8 cellular contexts compared by ENCODE assay signal in the genomic region with DNA sequence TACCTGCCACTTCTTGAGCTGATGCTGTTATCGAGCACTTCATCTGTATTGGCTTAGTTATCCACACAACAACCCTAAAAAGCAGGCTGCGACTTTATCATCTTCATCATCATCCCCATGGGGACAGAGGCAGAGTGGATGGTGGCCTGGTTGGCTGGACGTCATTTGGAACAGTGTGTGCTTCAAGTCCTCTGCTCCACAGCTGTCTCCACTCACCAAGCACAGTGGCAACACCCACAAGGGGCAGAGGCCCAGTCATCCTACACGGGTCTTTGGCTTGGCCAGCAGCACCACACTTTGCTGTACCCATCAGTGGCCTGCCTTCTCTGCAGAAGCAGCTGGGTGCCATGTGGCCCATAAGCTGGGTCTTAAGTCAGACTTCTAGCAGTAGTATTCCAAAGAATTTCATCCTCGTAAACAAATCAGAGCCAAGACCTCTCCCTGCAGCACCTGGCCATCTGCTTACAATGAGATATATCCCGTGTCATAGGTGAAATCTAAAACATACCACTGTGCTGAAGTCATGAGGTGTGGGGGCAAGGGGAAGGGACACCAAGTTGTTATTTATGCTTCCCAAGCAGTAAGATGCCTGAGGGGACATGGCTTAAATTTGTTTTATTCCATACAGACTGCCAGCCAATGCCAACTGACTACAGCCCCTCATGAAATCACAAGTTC. TPM values are rescaled to one million over a fixed set of nuclear protein-coding genes. Genes with fewer than 3 reads are reported as not detected.
DNase-seq lines count a peak whose midpoint lies in the region; ATAC-seq, FAIRE-seq and TF ChIP-seq lines count a peak whose summit lies in the region.

No MANE protein-coding gene starts in this region.

- peak overlapping the region; percentile 13 for H3K4me3 Mint-ChIP-seq in activated naive CD8-positive, alpha-beta T cell
- H3K4me3 Mint-ChIP-seq in stimulated activated effector memory CD8-positive, alpha-beta T cell treated with anti-CD3 and anti-CD28 coated beads, Interleukin-12 subunit alpha, Interleukin-12 subunit beta, amount 100 ng/mL, for 72 hours = no peak overlapping the region

- intact Hi-C loops in OCI-LY7 (cut with micrococcal nuclease; ENCODE audit: unreplicated experiment) = no loop called here

- peaks cover 0 to 7% of the 10 kb centered on the region in 2 experiments; a peak in 2 of 3 replicates for H3K36me3 ChIP-seq in HEK293 (ENCODE audit: control insufficient read depth in 2 of 2, insufficient read depth in 1 of 2, low read length in 2 of 2)
- H3K36me3 ChIP-seq in keratinocyte (ENCODE audit: control insufficient read depth in 2 of 2, extremely low read depth in 1 of 2, insufficient read depth in 2 of 2, low read length in 2 of 2) = peaks cover 0 to 5% of the 10 kb centered on the region in 2 experiments
- H3K36me3 ChIP-seq in OCI-LY7 (ENCODE audit: insufficient read depth, low read length) = peaks cover 22% of the 10 kb centered on the region; the same call in 1 of the 2 replicates

- dilution Hi-C loops in keratinocyte (cut with MboI; ENCODE audit: extremely low pct_ligation_motif_present, low sequenced_read_pairs) = no loop called here

- H2AFZ ChIP-seq in keratinocyte (ENCODE audit: control insufficient read depth, low read length) (no peak overlapping the region), OCI-LY7 (ENCODE audit: low read length) (no peak overlapping the region)

- H3K27ac ChIP-seq in HEK293 (ENCODE audit: extremely low read depth, low read depth, low read length) (no peak overlapping the region), keratinocyte (ENCODE audit: control insufficient read depth, insufficient read depth, low read length) (peak overlapping the region; percentile 69), OCI-LY7 (ENCODE audit: low read depth, low read length, poor library complexity, severe bottlenecking) (no peak overlapping the region)

- H3K27ac Mint-ChIP-seq in activated naive CD8-positive, alpha-beta T cell = peak overlapping the region; percentile 64
- peak overlapping the region; percentile 89 for H3K27ac Mint-ChIP-seq in stimulated activated effector memory CD8-positive, alpha-beta T cell treated with anti-CD3 and anti-CD28 coated beads, Interleukin-12 subunit alpha, Interleukin-12 subunit beta, amount 100 ng/mL, for 72 hours

- H3K9me1 ChIP-seq in keratinocyte (ENCODE audit: control insufficient read depth, extremely low read depth, insufficient read depth, low read length) = peaks cover 17% of the 10 kb centered on the region

- H3K4me1 ChIP-seq in HEK293 (ENCODE audit: control insufficient read depth, insufficient read depth, low read length) = peaks cover 36% of the 10 kb centered on the region
- peaks cover 73% of the 10 kb centered on the region for H3K4me1 ChIP-seq in keratinocyte (ENCODE audit: control insufficient read depth, extremely low read depth, insufficient read depth, low read length)
- peaks cover 60% of the 10 kb centered on the region for H3K4me1 ChIP-seq in OCI-LY7 (ENCODE audit: insufficient read depth, low read length, poor library complexity, severe bottlenecking)

- H3K4me3 ChIP-seq in HEK293 (ENCODE audit: low read depth, low read length) (no peak overlapping the region), keratinocyte (ENCODE audit: control insufficient read depth in 2 of 3, extremely low read depth in 1 of 3, insufficient read depth in 2 of 3, low read depth in 1 of 3, low read length in 3 of 3) (no peak overlapping the region), OCI-LY7 (ENCODE audit: low read depth, low read length, poor library complexity, severe bottlenecking) (no peak overlapping the region)

- DNase-seq in keratinocyte (ENCODE audit: low read depth, low spot score) = no peak
- no peak for DNase-seq in stimulated activated effector memory CD8-positive, alpha-beta T cell treated with anti-CD3 and anti-CD28 coated beads, Interleukin-12 subunit alpha, Interleukin-12 subunit beta, amount 100 ng/mL, for 72 hours (ENCODE audit: low spot score in 2 of 2)
- no peak for DNase-seq in DMS53 (lab: John Stamatoyannopoulos, UW)
- DNase-seq in OCI-LY7 (ENCODE audit: low spot score) = no peak
- DNase-seq in NOMO-1 treated with DMSO at 0.1 percent for 48 hours (lab: John Stamatoyannopoulos, UW; ENCODE audit: unreplicated experiment) = no peak
- DNase-seq in NCI-H446 (lab: John Stamatoyannopoulos, UW) = no peak

- H3K9ac ChIP-seq in keratinocyte (ENCODE audit: control insufficient read depth, extremely low read depth, insufficient read depth, low read length) = peak overlapping the region; percentile 51

- FAIRE-seq in keratinocyte (lab: Jason Lieb, UNC) = no peak

- H3K9me3 ChIP-seq in HEK293 (ENCODE audit: control insufficient read depth, insufficient read depth, low read depth, low read length) (no peaks in the 10 kb centered on the region), keratinocyte (ENCODE audit: control insufficient read depth, low read depth, low read length) (no peaks in the 10 kb centered on the region), OCI-LY7 (ENCODE audit: low read length) (no peaks in the 10 kb centered on the region)

- H3K79me2 ChIP-seq in keratinocyte (ENCODE audit: control insufficient read depth, insufficient read depth, low read length) (peaks cover 99% of the 10 kb centered on the region), OCI-LY7 (ENCODE audit: insufficient read depth, low read depth, low read length) (peaks cover 100% of the 10 kb centered on the region)

- H4K20me1 ChIP-seq in keratinocyte (ENCODE audit: control insufficient read depth, extremely low read depth, insufficient read depth, low read length) (peaks cover 76% of the 10 kb centered on the region), OCI-LY7 (ENCODE audit: insufficient read depth, low read length) (peaks cover 79% of the 10 kb centered on the region)

- peak; percentile 26 for ATAC-seq in stimulated activated effector memory CD8-positive, alpha-beta T cell treated with anti-CD3 and anti-CD28 coated beads, Interleukin-12 subunit alpha, Interleukin-12 subunit beta, amount 100 ng/mL, for 72 hours

- peaks cover 2% of the 10 kb centered on the region for H3K36me3 Mint-ChIP-seq in activated naive CD8-positive, alpha-beta T cell
- peaks cover 21% of the 10 kb centered on the region for H3K36me3 Mint-ChIP-seq in stimulated activated effector memory CD8-positive, alpha-beta T cell treated with anti-CD3 and anti-CD28 coated beads, Interleukin-12 subunit alpha, Interleukin-12 subunit beta, amount 100 ng/mL, for 72 hours

- no peaks in the 10 kb centered on the region for H3K27me3 Mint-ChIP-seq in activated naive CD8-positive, alpha-beta T cell

- no TSS peak for BruUV-seq in OCI-LY7 (replicated peaks; lab: Mats Ljungman, UMichigan)

- POLR2A ChIA-PET in HEK293 (lab: Yijun Ruan, JAX) (interaction anchor here (1.3 to 2.6 kb wide), 2 partner anchors 98 to 139 kb away, joined by 5 to 9 read pairs; a partner anchor contains a TSS), OCI-LY7 (lab: Charles Lee) (no interaction called here)

- TF ChIP-seq CTCF in HEK293 (tag by site-specific recombination; IDR thresholded peaks at IDR 0.05) = no peak
- no peak for TF ChIP-seq CTCF in keratinocyte (optimal IDR thresholded peaks at IDR 0.05 in 1 of 3, IDR thresholded peaks at IDR 0.05 in 1 of 3, conservative IDR thresholded peaks at IDR 0.05 in 1 of 3; ENCODE audit: extremely low read depth in 1 of 3, insufficient read depth in 2 of 3, low read length in 3 of 3)
- TF ChIP-seq CTCF in OCI-LY7 (conservative IDR thresholded peaks at IDR 0.05; ENCODE audit: low read length) = no peak

- peak overlapping the region; percentile 31 for H3K4me2 ChIP-seq in keratinocyte (ENCODE audit: control insufficient read depth, extremely low read depth, insufficient read depth, low read depth, low read length)
- no peak overlapping the region; the same call in 1 of the 2 replicates for H3K4me2 ChIP-seq in OCI-LY7 (ENCODE audit: low read length)

- no peaks in the 10 kb centered on the region for H3K9me2 ChIP-seq in OCI-LY7 (ENCODE audit: insufficient read depth, low read length)

- peaks cover 95% of the 10 kb centered on the region for H3K4me1 Mint-ChIP-seq in activated naive CD8-positive, alpha-beta T cell (ENCODE audit: low read depth)
- peaks cover 77% of the 10 kb centered on the region for H3K4me1 Mint-ChIP-seq in stimulated activated effector memory CD8-positive, alpha-beta T cell treated with anti-CD3 and anti-CD28 coated beads, Interleukin-12 subunit alpha, Interleukin-12 subunit beta, amount 100 ng/mL, for 72 hours

- H3K27me3 ChIP-seq in keratinocyte (ENCODE audit: control insufficient read depth, extremely low read depth, insufficient read depth, low read length) = no peaks in the 10 kb centered on the region

- CTCF ChIA-PET in HEK293 (lab: Yijun Ruan, JAX) (interaction anchor here (0.5 to 1.8 kb wide), 8 partner anchors 9 to 188 kb away, joined by 3 to 6 read pairs (median 3); no protein-coding TSS in a partner anchor), OCI-LY7 (lab: Charles Lee; ENCODE audit: unreplicated experiment) (no interaction called here)

- H3K9me3 Mint-ChIP-seq in activated naive CD8-positive, alpha-beta T cell (ENCODE audit: low read depth) = no peaks in the 10 kb centered on the region
- H3K9me3 Mint-ChIP-seq in stimulated activated effector memory CD8-positive, alpha-beta T cell treated with anti-CD3 and anti-CD28 coated beads, Interleukin-12 subunit alpha, Interleukin-12 subunit beta, amount 100 ng/mL, for 72 hours = no peaks in the 10 kb centered on the region

TF ChIP-seq in HEK293, 187 proteins besides CTCF, POLR2A, EP300 and RAD21 (continues in another document):
- TF ChIP-seq ZBTB17 (tag by site-specific recombination; IDR thresholded peaks at IDR 0.05) = no peak

RNA-seq across cellular contexts. Expression of a gene that starts 47.9 kb away (rescaled TPM):
- 0.33 to 1.2 TPM (median 0.51 TPM) in 3 replicates for polyA plus RNA-seq in keratinocyte
- 5.2 TPM for polyA plus RNA-seq in keratinocyte (2011; ENCODE audit: low read depth)
- polyA plus RNA-seq in keratinocyte (2011; cell fraction: cytosol; rRNA removed) = 0.27 and 0.40 TPM in 2 replicates
- 1.7 and 2.1 TPM in 2 replicates for polyA plus RNA-seq in keratinocyte (2011; cell fraction: nucleus; rRNA removed)
- 0.39 and 16.9 TPM in 2 replicates for polyA plus RNA-seq in keratinocyte (2012; ENCODE audit: low replicate concordance)
- polyA minus RNA-seq in keratinocyte = 1.2 to 1.5 TPM (median 1.4 TPM) in 3 replicates
- not detected for polyA minus RNA-seq in keratinocyte (2011; cell fraction: cytosol; rRNA and poly(A)+ RNA removed)
- 0.93 and 1.1 TPM in 2 replicates for polyA minus RNA-seq in keratinocyte (2011; cell fraction: nucleus; rRNA and poly(A)+ RNA removed)
- total RNA-seq in OCI-LY7 (2014; rRNA removed; shearing (Covaris generic)) = 0.08 and 0.25 TPM in 2 replicates
- 0.67 and 0.74 TPM in 2 replicates for total RNA-seq in OCI-LY7 (2022)

RNA-seq across cellular contexts. Expression of a gene that starts 52.2 kb away (rescaled TPM):
- 3.7 to 9.2 TPM (median 5.5 TPM) in 3 replicates for polyA plus RNA-seq in keratinocyte
- 95.1 TPM for polyA plus RNA-seq in keratinocyte (2011; ENCODE audit: low read depth)
- 6.2 and 7.8 TPM in 2 replicates for polyA plus RNA-seq in keratinocyte (2011; cell fraction: cytosol; rRNA removed)
- 22.6 and 30.8 TPM in 2 replicates for polyA plus RNA-seq in keratinocyte (2011; cell fraction: nucleus; rRNA removed)
- polyA plus RNA-seq in keratinocyte (2012; ENCODE audit: low replicate concordance) = 39.3 and 52.1 TPM in 2 replicates
- polyA minus RNA-seq in keratinocyte = 14.3 to 144 TPM (median 21.9 TPM) in 3 replicates
- polyA minus RNA-seq in keratinocyte (2011; cell fraction: cytosol; rRNA and poly(A)+ RNA removed) = 15.0 TPM
- polyA minus RNA-seq in keratinocyte (2011; cell fraction: nucleus; rRNA and poly(A)+ RNA removed) = 27.1 and 33.9 TPM in 2 replicates
- 22.6 and 33.6 TPM in 2 replicates for total RNA-seq in OCI-LY7 (2014; rRNA removed; shearing (Covaris generic))
- total RNA-seq in OCI-LY7 (2022) = 143 and 157 TPM in 2 replicates
